ENCODE assay signal across 8 cellular contexts in the genomic region with DNA sequence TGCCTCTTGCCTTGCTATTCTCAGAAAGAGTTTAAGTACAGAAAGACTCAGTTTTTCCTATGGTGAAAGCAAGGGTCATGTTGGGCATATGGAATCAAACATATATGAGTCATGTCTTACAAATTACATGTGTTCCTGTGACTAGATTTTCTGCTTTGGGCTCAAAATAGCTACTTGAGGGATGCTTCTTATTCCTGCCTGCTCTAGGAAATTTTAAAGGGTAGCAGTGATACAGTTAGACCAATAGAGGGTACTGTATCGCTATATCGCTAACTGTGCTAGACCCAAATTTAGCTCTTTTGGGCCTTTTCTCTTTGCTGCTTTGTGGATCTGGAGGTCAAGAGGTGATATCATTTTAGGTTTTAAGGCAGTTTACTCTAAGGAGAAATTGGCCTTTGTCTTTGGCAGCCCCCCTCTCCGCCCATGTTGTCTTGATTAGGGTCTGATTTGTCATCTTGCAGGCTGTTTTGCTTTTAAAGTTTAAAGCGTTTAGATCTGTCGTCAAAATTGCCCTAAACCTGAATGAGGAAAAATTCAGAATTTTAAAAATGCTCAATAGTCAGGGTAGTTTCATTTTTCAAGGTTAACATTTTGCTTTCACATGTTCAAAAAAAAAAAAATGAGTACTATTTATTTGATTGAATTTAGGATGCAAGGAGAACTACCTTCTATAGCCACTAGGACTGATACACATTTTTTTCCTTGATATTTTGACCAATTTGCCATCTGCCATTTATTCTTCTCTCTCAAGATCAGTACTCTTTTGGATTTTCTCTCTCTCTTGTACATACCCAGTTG. TPM values are rescaled to one million over a fixed set of nuclear protein-coding genes. Genes with fewer than 3 reads are reported as not detected.
A peak's percentile ranks its signal among the peaks of the same experiment; 100 is the strongest.
DNase-seq lines count a peak whose midpoint lies in the region; ATAC-seq and TF ChIP-seq lines count a peak whose summit lies in the region.

No MANE protein-coding gene starts in this region.

- H3K36me3 ChIP-seq in HCT116 (ENCODE audit: control insufficient read depth in 1 of 2, insufficient read depth in 2 of 2, low read length in 2 of 2): no peaks in the 10 kb centered on the region

- intact Hi-C loops in HCT116 (cut with micrococcal nuclease) (loop anchor here (1.0 kb wide), 1 partner anchor 135 kb away; no protein-coding TSS in a partner anchor), lower leg skin (cut with DNase I; ENCODE audit: low total_unique reads) (no loop called here)

- H3K79me2 ChIP-seq in HCT116 (ENCODE audit: insufficient read depth, low read length): peaks cover 96% of the 10 kb centered on the region

- H2AFZ ChIP-seq in HCT116 (ENCODE audit: low read depth, low read length, poor library complexity, severe bottlenecking): no peak overlapping the region

- no peaks in the 10 kb centered on the region for H3K9me3 ChIP-seq in HCT116 (ENCODE audit: control insufficient read depth in 1 of 2, insufficient read depth in 1 of 2, low read depth in 1 of 2, low read length in 2 of 2)

- H3K27ac ChIP-seq in HCT116 (ENCODE audit: low read depth, low read length): no peak overlapping the region

- no peaks in the 10 kb centered on the region for H3K9me2 ChIP-seq in HCT116 (ENCODE audit: insufficient read depth)

- H3K4me1 ChIP-seq in HCT116 (ENCODE audit: control insufficient read depth in 1 of 2, insufficient read depth in 2 of 2, low read length in 2 of 2): peaks cover 13 to 23% of the 10 kb centered on the region in 2 experiments; a peak in 3 of 4 replicates

- WGBS in lower leg skin, 2 donors: 59 to 71% methylated on average over 5 of the region's 5 CpGs

- peak overlapping the region; percentile 44 for H3K27ac Mint-ChIP-seq in activated T-helper 17 cell treated with anti-CD3 and anti-CD28 coated beads, Interleukin-2, amount 50 U/mL, for 72 hours

- peak; percentile 85 for ATAC-seq in HCT116
- ATAC-seq in activated T-helper 17 cell treated with anti-CD3 and anti-CD28 coated beads, Interleukin-2, amount 50 U/mL, for 72 hours (replicated peaks): peak; percentile 88

- H3K27me3 ChIP-seq in HCT116 (ENCODE audit: insufficient read depth, low read length): no peaks in the 10 kb centered on the region

- no peak overlapping the region for H3K9ac ChIP-seq in HCT116 (ENCODE audit: low read length)

- no peak for TF ChIP-seq POLR2A in HCT116 (IDR thresholded peaks at IDR 0.05; ENCODE audit: borderline replicate concordance, extremely low read depth, insufficient read depth, insufficient read length)
- no peak for TF ChIP-seq POLR2A in lower leg skin (IDR thresholded peaks at IDR 0.05)

- BruUV-seq in HCT116 (replicated peaks; lab: Mats Ljungman, UMichigan): no TSS peak

- H3K27me3 Mint-ChIP-seq in activated T-helper 17 cell treated with anti-CD3 and anti-CD28 coated beads, Interleukin-2, amount 50 U/mL, for 72 hours: no peaks in the 10 kb centered on the region

- H3K4me3 ChIP-seq in HCT116 (replicated peaks in 1 of 2; ENCODE audit: low read depth in 1 of 2, low read length in 2 of 2): no peak overlapping the region
- H3K4me3 ChIP-seq in lower leg skin (ENCODE audit: low read depth, poor library complexity, severe bottlenecking): no peak overlapping the region

- POLR2A ChIA-PET in HCT116 (lab: Charles Lee): no interaction called here

- CTCF ChIA-PET in HCT116 (lab: Charles Lee): interaction anchor here (0.5 to 1.6 kb wide), 20 partner anchors 9 to 217 kb away, joined by 3 to 14 read pairs (median 4); a partner anchor contains a TSS

- H3K36me3 Mint-ChIP-seq in activated T-helper 17 cell treated with anti-CD3 and anti-CD28 coated beads, Interleukin-2, amount 50 U/mL, for 72 hours (ENCODE audit: low read depth): no peaks in the 10 kb centered on the region

- H3K4me2 ChIP-seq in HCT116 (ENCODE audit: low read length): no peak overlapping the region

- no peaks in the 10 kb centered on the region for H3K9me3 Mint-ChIP-seq in activated T-helper 17 cell treated with anti-CD3 and anti-CD28 coated beads, Interleukin-2, amount 50 U/mL, for 72 hours

- peak overlapping the region; percentile 48 for H3K4me3 Mint-ChIP-seq in activated T-helper 17 cell treated with anti-CD3 and anti-CD28 coated beads, Interleukin-2, amount 50 U/mL, for 72 hours

- H3K4me1 Mint-ChIP-seq in activated T-helper 17 cell treated with anti-CD3 and anti-CD28 coated beads, Interleukin-2, amount 50 U/mL, for 72 hours: peaks cover 59% of the 10 kb centered on the region

- peak; percentile 10 to 28 for DNase-seq in AML-193 (lab: John Stamatoyannopoulos, UW)
- no peak for DNase-seq in HCT116 (ENCODE audit: low read depth, low spot score)
- peak; percentile 42 for DNase-seq in iPS-NIHi7 (ENCODE audit: extremely low spot score)
- DNase-seq in lower leg skin (ENCODE audit: low spot score in 2 of 2): no peak
- DNase-seq in NCI-H226: no peak
- no peak for DNase-seq in ureter (ENCODE audit: low spot score)
- DNase-seq in anterior cingulate cortex (lab: John Stamatoyannopoulos, UW): no peak

- TF ChIP-seq RAD21 in HCT116 (IDR thresholded peaks at IDR 0.05; ENCODE audit: low read depth): peak; percentile 72

- peak; percentile 46 to 61 (median 48); a peak in 5 of 6 replicates for TF ChIP-seq CTCF in HCT116 (IDR thresholded peaks at IDR 0.05 in 2 of 3, conservative IDR thresholded peaks at IDR 0.05 in 1 of 3; ENCODE audit: borderline replicate concordance in 1 of 3, insufficient read depth in 1 of 3, low read depth in 2 of 3, low read length in 2 of 3)
- peak in 1 of 3 donors; percentile 44 for TF ChIP-seq CTCF in lower leg skin (IDR thresholded peaks at IDR 0.05)

- RAD21 ChIA-PET in HCT116 (lab: Charles Lee; ENCODE audit: low non-redundant PET in 1 of 2, low total read pairs in 2 of 2, uncharacterized antibody in 2 of 2, unreplicated experiment in 2 of 2): interaction anchor here (0.7 to 1.3 kb wide), 3 partner anchors 124 to 136 kb away, joined by 3 to 4 read pairs (median 4); no protein-coding TSS in a partner anchor

- peaks cover 9% of the 10 kb centered on the region; the same call in 1 of the 2 replicates for H4K20me1 ChIP-seq in HCT116 (ENCODE audit: insufficient read depth)

TF ChIP-seq in HCT116, 20 proteins besides CTCF, POLR2A, EP300 and RAD21:
- TF ChIP-seq JUND (IDR thresholded peaks at IDR 0.05): no peak
- no peak for TF ChIP-seq ZFX (IDR thresholded peaks at IDR 0.05)
- TF ChIP-seq, protein P1, sequence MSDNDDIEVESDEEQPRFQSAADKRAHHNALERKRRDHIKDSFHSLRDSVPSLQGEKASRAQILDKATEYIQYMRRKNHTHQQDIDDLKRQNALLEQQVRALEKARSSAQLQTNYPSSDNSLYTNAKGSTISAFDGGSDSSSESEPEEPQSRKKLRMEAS (IDR thresholded peaks at IDR 0.05): no peak
- TF ChIP-seq SP1 (IDR thresholded peaks at IDR 0.05; ENCODE audit: low read depth): no peak
- no peak for TF ChIP-seq POLR2AphosphoS5 (IDR thresholded peaks at IDR 0.05; ENCODE audit: low read depth, low read length)
- no peak for TF ChIP-seq ELF1 (IDR thresholded peaks at IDR 0.05; ENCODE audit: borderline replicate concordance, low read depth)
- TF ChIP-seq SRF (IDR thresholded peaks at IDR 0.05; ENCODE audit: low read depth): no peak

RNA-seq across cellular contexts. Expression of a gene that starts 8.8 kb away (rescaled TPM):
- total RNA-seq in HCT116 (2021; ENCODE audit: unreplicated experiment) (25.6 TPM), lower leg skin (10 to 100 TPM; 28.2 to 49.2 (median 31.9) TPM), ureter (44.0 TPM)
- polyA plus RNA-seq in HCT116 (2012): 5.2 and 7.2 TPM in 2 replicates
- total RNA-seq in activated T-helper 17 cell treated with anti-CD3 and anti-CD28 coated beads, Interleukin-2, amount 50 U/mL, for 72 hours: 10 to 100 TPM; 71.1 to 78.1 TPM

Comparison
In these comparisons a context has a peak if more than half of its experiments do, and no peak if none do; other contexts are left out.
1. DNase-seq: peak in AML-193 (2 of 2) and iPS-NIHi7 (single experiment); none in HCT116 (single experiment), lower leg skin (0 of 2), NCI-H226 (single experiment), ureter (single experiment) and anterior cingulate cortex (0 of 58).